In the genomic region with DNA sequence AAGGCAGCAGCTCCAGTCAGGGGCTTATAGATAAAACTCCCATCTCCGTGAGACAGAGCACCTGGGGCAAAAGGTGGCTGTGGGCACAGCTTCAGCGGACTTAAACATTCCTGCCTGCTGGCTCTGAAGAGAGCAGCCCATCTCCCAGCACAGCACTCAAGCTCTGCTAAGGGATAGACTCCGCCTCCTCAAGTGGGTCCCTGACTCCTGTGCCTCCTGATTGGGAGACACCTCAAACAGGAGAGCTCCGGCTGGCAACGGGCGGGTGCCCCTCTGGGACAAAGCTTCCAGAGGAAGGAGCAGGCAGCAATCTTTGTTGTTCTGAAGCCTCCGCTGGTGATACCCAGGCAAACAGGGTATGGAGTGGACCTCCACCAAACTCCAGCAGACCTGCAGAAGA, we compare ENCODE assay signal across 23 cellular contexts.
"Had no signal": no experiment of that assay in that cellular context is flagged by ENCODE, and none has a peak within 500 bp of the region (broad histone marks: within the 10 kb centered on the region; RNA-seq: fewer than 3 reads in every experiment).

No MANE protein-coding gene starts in this region.

- H3K36me3 ChIP-seq: breast epithelium, SJCRH30 had no signal

- H3K4me3 ChIP-seq: breast epithelium, Peyer's patch, SJCRH30 had no signal

- DNase-seq: activated CD4-positive, alpha-beta T cell treated with anti-CD3 and anti-CD28 coated beads for 48 hours; activated CD4-positive, alpha-beta T cell treated with anti-CD3 and anti-CD28 coated beads, Interleukin-2, amount 50 U/mL, for 4 hours; activated CD4-positive, CD25-positive, alpha-beta regulatory T cell treated with anti-CD3 and anti-CD28 coated beads, Interleukin-2, amount 50 U/mL, for 72 hours; activated CD8-positive, alpha-beta memory T cell treated with anti-CD3 and anti-CD28 coated beads, Interleukin-2, amount 10 ng/mL, durations not matched to agents 7 days and 5 days; activated effector memory CD4-positive, alpha-beta T cell treated with Interleukin-2 at 50 U/mL for 16 hours; activated naive CD4-positive, alpha-beta T cell; activated T-cell treated with anti-CD3 and anti-CD28 coated beads, Interleukin-2, amount 50 U/mL, for 24 hours; aorta; caudate nucleus; NCI-H1092; NCI-H1930; NCI-H345; NCI-H510A; NCI-H526 treated with DMSO at 0.1 percent for 48 hours; NCI-H82; OCI-M1; Peyer's patch; Right ventricle myocardium superior; SJCRH30; SK-N-SH; SW 1271 had no signal

- H3K27ac ChIP-seq: breast epithelium, Peyer's patch, RWPE1, SJCRH30 had no signal

- H3K27me3 ChIP-seq: breast epithelium, Peyer's patch, SJCRH30 had no signal

- H3K4me1 ChIP-seq: breast epithelium, Peyer's patch had no signal

- H3K9me3 ChIP-seq: Peyer's patch, SJCRH30, SK-N-SH had no signal
